ENCODE assay signal across 8 cellular contexts in genomic region chr2:156341482-156342251, GRCh38. TPM values are rescaled to one million over a fixed set of nuclear protein-coding genes. Genes with fewer than 3 reads are reported as not detected.
A peak's percentile ranks its signal among the peaks of the same experiment; 100 is the strongest.
DNase-seq lines count a peak whose midpoint lies in the region; ATAC-seq and TF ChIP-seq lines count a peak whose summit lies in the region.

No MANE protein-coding gene starts in this region.

- H3K4me1 Mint-ChIP-seq in T-cell = peaks cover 35 to 50% (median 41%) of the 10 kb centered on the region in 3 donors

- POLR2A ChIA-PET in T-cell (lab: Charles Lee) = interaction anchor here (0.5 to 2.7 kb wide), 15 partner anchors 9 to 1063 kb away, joined by 3 to 61 read pairs (median 7); partner anchors contain the start of gene NR4A2 (in 1 of the 2)

- DNase-seq in GM13976 (ENCODE audit: low spot score) (peak; percentile 91), NCI-H1436 (lab: John Stamatoyannopoulos, UW) (peak; percentile 89), T-cell (peak; percentile 56 to 90 (median 83)), amniotic epithelial cell (ENCODE audit: low read depth) (peak; percentile 90), left ventricle myocardium inferior (peak; percentile 90), psoas muscle (peak; percentile 91 to 93), uterus (peak; percentile 95 to 96)

- TF ChIP-seq CTCF in GM13976 (IDR thresholded peaks at IDR 0.05; ENCODE audit: borderline replicate concordance, control extremely low read depth, extremely low read depth, insufficient read depth, missing control alignments) (no peak), left ventricle myocardium inferior (IDR thresholded peaks at IDR 0.05; ENCODE audit: borderline replicate concordance) (no peak), psoas muscle (IDR thresholded peaks at IDR 0.05) (no peak), uterus (IDR thresholded peaks at IDR 0.05) (no peak)

- peak overlapping the region; percentile 89 to 95 (median 93) for H3K4me3 Mint-ChIP-seq in T-cell

- H3K4me3 ChIP-seq in left ventricle myocardium inferior = peak overlapping the region; percentile 88
- H3K4me3 ChIP-seq in psoas muscle = peak overlapping the region; percentile 89
- H3K4me3 ChIP-seq in uterus = peak overlapping the region; percentile 73 to 97

- no peaks in the 10 kb centered on the region for H3K9me3 Mint-ChIP-seq in T-cell

- in situ Hi-C loops in GM13976 (cut with MboI; ENCODE audit: low sequenced_read_pairs, unreplicated experiment) = loop anchor here (10.0 kb wide), 1 partner anchor 243 kb away; no protein-coding TSS in a partner anchor

- H3K4me1 ChIP-seq in left ventricle myocardium inferior (peaks cover 36% of the 10 kb centered on the region), psoas muscle (peaks cover 34% of the 10 kb centered on the region), uterus (no peaks in the 10 kb centered on the region)

- peak overlapping the region; percentile 98 for H3K27ac ChIP-seq in left ventricle myocardium inferior (replicated peaks)
- H3K27ac ChIP-seq in psoas muscle = peak overlapping the region; percentile 100
- peak overlapping the region; percentile 100 for H3K27ac ChIP-seq in uterus

- H3K36me3 ChIP-seq in left ventricle myocardium inferior (no peaks in the 10 kb centered on the region), psoas muscle (ENCODE audit: insufficient read depth in 1 of 2, low read depth in 1 of 2) (no peaks in the 10 kb centered on the region), uterus (no peaks in the 10 kb centered on the region)

- intact Hi-C loops in left ventricle myocardium inferior (cut with micrococcal nuclease) (no loop called here), psoas muscle (cut with DNase I) (loop anchor here (1.0 to 5.0 kb wide), 3 partner anchors 7 to 96 kb away; partner anchors contain the start of gene GPD2 (in 2 of the 2)), uterus (cut with DNase I; ENCODE audit: low total_unique reads) (no loop called here)

- TF ChIP-seq POLR2A in uterus (IDR thresholded peaks at IDR 0.05) = peak; percentile 68 to 85

- H3K9me3 ChIP-seq in left ventricle myocardium inferior (replicated peaks) (no peaks in the 10 kb centered on the region), psoas muscle (no peaks in the 10 kb centered on the region), uterus (no peaks in the 10 kb centered on the region)

- H3K36me3 Mint-ChIP-seq in T-cell = no peaks in the 10 kb centered on the region

- no peaks in the 10 kb centered on the region for H3K27me3 ChIP-seq in left ventricle myocardium inferior (ENCODE audit: low read depth)
- no peaks in the 10 kb centered on the region for H3K27me3 ChIP-seq in psoas muscle (ENCODE audit: insufficient read depth in 3 of 3, low read length in 2 of 3)
- H3K27me3 ChIP-seq in uterus = no peaks in the 10 kb centered on the region

- ATAC-seq in HG02763 (IDR thresholded peaks at IDR 0.05; ENCODE audit: unreplicated experiment) (peak; percentile 75), T-cell (replicated peaks in 1 of 4) (peak; percentile 76 to 78 (median 78)), psoas muscle (peak; percentile 78 to 88 (median 82))

- 0 to 1% (median 1%) methylated on average over 49 to 62 of the region's 62 CpGs for WGBS in psoas muscle, 3 donors

- no peaks in the 10 kb centered on the region for H3K27me3 Mint-ChIP-seq in T-cell

- CTCF ChIA-PET in T-cell (lab: Charles Lee) = interaction anchor here (0.6 to 1.9 kb wide), 7 partner anchors 7 to 248 kb away, joined by 3 to 14 read pairs (median 5); no protein-coding TSS in a partner anchor

- H3K27ac Mint-ChIP-seq in T-cell = peak overlapping the region; percentile 95 to 98

RNA-seq across cellular contexts. Expression of gene NR4A2, which starts 9.1 kb away (rescaled TPM):
- 100 to 1,000 TPM in 2 of 5 donors, 1 to 10 TPM in 3; 3.7 to 300 (median 6.7) TPM for total RNA-seq in T-cell
- 0.88 TPM for total RNA-seq in left ventricle myocardium inferior
- total RNA-seq in psoas muscle = 1 to 10 TPM in 2 of 4 donors, under 1 TPM in 2; 0.86 to 2.3 (median 1.3) TPM
- polyA plus RNA-seq in psoas muscle = 1 to 10 TPM in 2 of 3 donors, under 1 TPM in 1; 0.31 to 1.4 (median 1.2) TPM
- 10 to 100 TPM in 1 of 4 donors, 1 to 10 TPM in 2, under 1 TPM in 1; 0.83 to 15.9 (median 3.4) TPM for total RNA-seq in uterus

Comparison
In these comparisons a context has a peak if more than half of its experiments do, and no peak if none do; other contexts are left out.
1. Peak in every context shown above with its lines: DNase-seq, ATAC-seq, H3K4me3 ChIP-seq and H3K27ac ChIP-seq.
2. intact Hi-C loops: an anchor here in psoas muscle (1.0 to 5.0 kb wide); none called in left ventricle myocardium inferior and uterus.